ENCODE assay signal across 8 cellular contexts in genomic region chr1:35930593-35931423, GRCh38. TPM values are rescaled to one million over a fixed set of nuclear protein-coding genes. Genes with fewer than 3 reads are reported as not detected.
A peak's percentile ranks its signal among the peaks of the same experiment; 100 is the strongest.
DNase-seq lines count a peak whose midpoint lies in the region; ATAC-seq and TF ChIP-seq lines count a peak whose summit lies in the region.

AGO3 (plus strand) TSS chr1:35931105; CDS start chr1:35931427, 322 bp downstream.

- DNase-seq in NCI-H1105 treated with DMSO at 0.1 percent for 48 hours (lab: John Stamatoyannopoulos, UW) (peak; percentile 88), Right ventricle myocardium inferior (ENCODE audit: missing footprints) (peak; percentile 94), ovary (peak; percentile 77 to 88 (median 80)), thoracic aorta (ENCODE audit: low spot score) (peak; percentile 31)
- peak; percentile 95 for DNase-seq in activated naive CD8-positive, alpha-beta T cell treated with anti-CD3 and anti-CD28 coated beads for 36 hours

- TF ChIP-seq POLR2A in GM10847 (IDR thresholded peaks at IDR 0.05; ENCODE audit: extremely low read depth, insufficient read length) (peak; percentile 89), ovary (IDR thresholded peaks at IDR 0.05) (peak; percentile 87)

- H3K9ac ChIP-seq in SU-DHL-6 (ENCODE audit: low read length) = peak within 1 kb of the TSS; percentile 83

- 0 to 1% (median 0%) methylated on average over 53 to 110 of the region's 110 CpGs for WGBS in ovary, 3 donors

- ATAC-seq in HG02678 (IDR thresholded peaks at IDR 0.05; ENCODE audit: unreplicated experiment) = peak; percentile 82
- ATAC-seq in Right ventricle myocardium inferior = peak; percentile 95
- peak; percentile 83 for ATAC-seq in thoracic aorta (ENCODE audit: insufficient number of reproducible peaks, low FRiP score, low read depth)

- peak within 1 kb of the TSS; percentile 77 for H2AFZ ChIP-seq in SU-DHL-6 (ENCODE audit: low read depth, low read length, severe bottlenecking)

- peaks cover 2% of the 10 kb centered on the region for H3K36me3 Mint-ChIP-seq in activated naive CD8-positive, alpha-beta T cell treated with anti-CD3 and anti-CD28 coated beads for 36 hours

- no peaks in the 10 kb centered on the region for H3K27me3 Mint-ChIP-seq in activated naive CD8-positive, alpha-beta T cell treated with anti-CD3 and anti-CD28 coated beads for 36 hours

- H3K4me3 Mint-ChIP-seq in activated naive CD8-positive, alpha-beta T cell treated with anti-CD3 and anti-CD28 coated beads for 36 hours = peak within 1 kb of the TSS; percentile 93

- H3K4me2 ChIP-seq in SU-DHL-6 (ENCODE audit: low read depth, low read length, poor library complexity, severe bottlenecking) = peak within 1 kb of the TSS; percentile 84

- H3K4me1 ChIP-seq in ovary (ENCODE audit: insufficient read depth) (no peaks in the 10 kb centered on the region), thoracic aorta (ENCODE audit: control insufficient read depth in 1 of 2, low read depth in 2 of 2) (peaks cover 15 to 32% of the 10 kb centered on the region in 2 donors)

- H3F3A ChIP-seq in SU-DHL-6 (ENCODE audit: insufficient read depth) = peaks cover 37% of the 10 kb centered on the region

- H3K79me2 ChIP-seq in SU-DHL-6 (ENCODE audit: insufficient read depth, low read length) = peaks cover 45% of the 10 kb centered on the region

- H4K20me1 ChIP-seq in SU-DHL-6 (ENCODE audit: low read depth, low read length) = peaks cover 7% of the 10 kb centered on the region

- no peaks in the 10 kb centered on the region for H3K9me2 ChIP-seq in SU-DHL-6 (replicated peaks; ENCODE audit: insufficient read depth, low read length)

- no peaks in the 10 kb centered on the region for H3K9me3 Mint-ChIP-seq in activated naive CD8-positive, alpha-beta T cell treated with anti-CD3 and anti-CD28 coated beads for 36 hours

- H3K9me3 ChIP-seq in SU-DHL-6 (ENCODE audit: insufficient read depth, low read length) = no peaks in the 10 kb centered on the region
- no peaks in the 10 kb centered on the region for H3K9me3 ChIP-seq in ovary
- H3K9me3 ChIP-seq in thoracic aorta = no peaks in the 10 kb centered on the region

- H3K36me3 ChIP-seq in SU-DHL-6 (ENCODE audit: low read length) (no peaks in the 10 kb centered on the region), ovary (no peaks in the 10 kb centered on the region), thoracic aorta (no peaks in the 10 kb centered on the region)

- no peaks in the 10 kb centered on the region for H3K27me3 ChIP-seq in SU-DHL-6 (ENCODE audit: low read length)
- H3K27me3 ChIP-seq in ovary = no peaks in the 10 kb centered on the region
- H3K27me3 ChIP-seq in thoracic aorta (replicated peaks; ENCODE audit: insufficient read depth) = no peaks in the 10 kb centered on the region

- intact Hi-C loops in Right ventricle myocardium inferior (cut with DNase I) (loop anchor here (5.0 kb wide), 1 partner anchor 49 kb away; the partner anchor contains the start of gene AGO1), ovary (cut with DNase I) (no loop called here)

- TF ChIP-seq EP300 in ovary (IDR thresholded peaks at IDR 0.05) = no peak

- H3K4me1 Mint-ChIP-seq in activated naive CD8-positive, alpha-beta T cell treated with anti-CD3 and anti-CD28 coated beads for 36 hours = peaks cover 27% of the 10 kb centered on the region

- peak within 1 kb of the TSS; percentile 81 for H3K4me3 ChIP-seq in SU-DHL-6 (ENCODE audit: insufficient read depth, low read length, poor library complexity, severe bottlenecking)
- peak within 1 kb of the TSS; percentile 82 for H3K4me3 ChIP-seq in ovary
- peak within 1 kb of the TSS; percentile 84 for H3K4me3 ChIP-seq in thoracic aorta

- peak within 1 kb of the TSS; percentile 93 for H3K27ac Mint-ChIP-seq in activated naive CD8-positive, alpha-beta T cell treated with anti-CD3 and anti-CD28 coated beads for 36 hours

- TF ChIP-seq CTCF in SU-DHL-6 (IDR thresholded peaks at IDR 0.05; ENCODE audit: insufficient read depth, low read length, poor library complexity, severe bottlenecking) = no peak
- TF ChIP-seq CTCF in ovary (IDR thresholded peaks at IDR 0.05) = no peak
- no peak for TF ChIP-seq CTCF in thoracic aorta (IDR thresholded peaks at IDR 0.05)

- H3K27ac ChIP-seq in SU-DHL-6 (ENCODE audit: low read depth, low read length) (peak within 1 kb of the TSS; percentile 90), ovary (peak within 1 kb of the TSS; percentile 94 to 99), thoracic aorta (peak within 1 kb of the TSS; percentile 97 to 99)

RNA-seq across cellular contexts. Expression of gene AGO3, which starts in this region (rescaled TPM):
- total RNA-seq in activated naive CD8-positive, alpha-beta T cell treated with anti-CD3 and anti-CD28 coated beads for 36 hours = 10 to 100 TPM; 24.5 to 26.0 TPM
- total RNA-seq in Right ventricle myocardium inferior (12.0 TPM), ovary (10 to 100 TPM; 15.4 to 44.1 (median 31.5) TPM), thoracic aorta (10 to 100 TPM; 47.5 to 49.9 TPM)
- 10 to 100 TPM in 1 of 2 donors, 1 to 10 TPM in 1; 3.8 to 11.2 TPM for polyA plus RNA-seq in ovary

Comparison
In these comparisons a context has a peak if more than half of its experiments do, and no peak if none do; other contexts are left out.
1. Peak in every context shown above with its lines: DNase-seq, ATAC-seq, H3K4me3 ChIP-seq and H3K27ac ChIP-seq.
2. DNase-seq: peak in every context shown above with its lines; median percentile 95 in activated naive CD8-positive, alpha-beta T cell treated with anti-CD3 and anti-CD28 coated beads for 36 hours; 94 in Right ventricle myocardium inferior; 88 in NCI-H1105 treated with DMSO at 0.1 percent for 48 hours; 80 in ovary; 31 in thoracic aorta.